In genomic region chr17:66612993-66613392, GRCh38 we compare ENCODE assay signal across 18 cellular contexts.
A peak's percentile ranks its signal among the peaks of the same experiment; 100 is the strongest.
DNase-seq lines count a peak whose midpoint lies in the region; TF ChIP-seq lines count a peak whose summit lies in the region.
"Had no signal": no experiment of that assay in that cellular context is flagged by ENCODE, and none has a peak within 500 bp of the region (broad histone marks: within the 10 kb centered on the region; RNA-seq: fewer than 3 reads in every experiment).

No MANE protein-coding gene starts in this region.

- H3K9me2 ChIP-seq in SK-N-SH (no peaks in the 10 kb centered on the region), OCI-LY7 (ENCODE audit: insufficient read depth, low read length) (no peaks in the 10 kb centered on the region)

- H3K79me2 ChIP-seq in SK-N-SH (ENCODE audit: insufficient read depth) = peaks cover 86% of the 10 kb centered on the region
- H3K79me2 ChIP-seq in OCI-LY7 (ENCODE audit: insufficient read depth, low read depth, low read length) = no peaks in the 10 kb centered on the region

- H4K20me1 ChIP-seq in SK-N-SH (ENCODE audit: insufficient read depth) (peaks cover 47% of the 10 kb centered on the region), OCI-LY7 (ENCODE audit: insufficient read depth, low read length) (no peaks in the 10 kb centered on the region)

- no peaks in the 10 kb centered on the region for H3K27me3 ChIP-seq in SK-N-SH (ENCODE audit: insufficient read depth)

- no peak overlapping the region for H3K27ac ChIP-seq in HEK293 (ENCODE audit: extremely low read depth, low read depth, low read length)
- H3K27ac ChIP-seq in SK-N-SH (ENCODE audit: low read depth in 2 of 2, low read length in 1 of 2) = peak overlapping the region in 1 of 2 experiments; percentile 18; a peak in 2 of 4 replicates
- no peak overlapping the region for H3K27ac ChIP-seq in OCI-LY7 (ENCODE audit: low read depth, low read length, poor library complexity, severe bottlenecking)
- H3K27ac ChIP-seq: GM23248 had no signal

- H3K4me3 ChIP-seq in HEK293 (ENCODE audit: low read depth, low read length) (no peak overlapping the region), SK-N-SH (ENCODE audit: low read depth in 2 of 2, low read length in 1 of 2) (no peak overlapping the region), OCI-LY7 (ENCODE audit: low read depth, low read length, poor library complexity, severe bottlenecking) (no peak overlapping the region)
- H3K4me3 ChIP-seq: GM12878, GM23248 had no signal

- DNase-seq in NCI-H82 (lab: John Stamatoyannopoulos, UW) (peak; percentile 18), NCI-H82 treated with DMSO at 0.1 percent for 48 hours (lab: John Stamatoyannopoulos, UW; ENCODE audit: unreplicated experiment) (no peak), NCI-H69 (lab: John Stamatoyannopoulos, UW) (peak; percentile 29), SK-N-SH (peak; percentile 44), NCI-H2107 (lab: John Stamatoyannopoulos, UW) (no peak), OCI-LY7 (ENCODE audit: low spot score) (no peak)
- DNase-seq: C1 segment of cervical spinal cord; Calu3; CD4-positive, alpha-beta memory T cell; COR-L47; DMS79; EL; GDM1; GM23248; H7; HCEC 1CT had no signal

- intact Hi-C loops in OCI-LY7 (cut with micrococcal nuclease; ENCODE audit: unreplicated experiment) = no loop called here

- H3F3A ChIP-seq in SK-N-SH (replicated peaks; ENCODE audit: insufficient read depth) = peaks cover 12% of the 10 kb centered on the region

- 70% methylated on average over 4 of the region's 4 CpGs for WGBS in SK-N-SH (ENCODE audit: low lambda C conversion rate)

- BruUV-seq in OCI-LY7 (replicated peaks; lab: Mats Ljungman, UMichigan) = no TSS peak

- H3K4me1 ChIP-seq in HEK293 (ENCODE audit: control insufficient read depth, insufficient read depth, low read length) (no peaks in the 10 kb centered on the region), SK-N-SH (ENCODE audit: control insufficient read depth in 1 of 2, insufficient read depth in 2 of 2, low read depth in 1 of 2, low read length in 1 of 2) (peaks cover 0 to 10% of the 10 kb centered on the region in 2 experiments; a peak in 2 of 4 replicates), OCI-LY7 (ENCODE audit: insufficient read depth, low read length, poor library complexity, severe bottlenecking) (no peaks in the 10 kb centered on the region)

- H3K9me3 ChIP-seq in HEK293 (ENCODE audit: control insufficient read depth, insufficient read depth, low read depth, low read length) (no peaks in the 10 kb centered on the region), SK-N-SH (no peaks in the 10 kb centered on the region), OCI-LY7 (ENCODE audit: low read length) (peaks cover 17% of the 10 kb centered on the region; the same call in 1 of the 2 replicates)

- peak in 1 of 2 experiments; percentile 77; a peak in 2 of 4 replicates for TF ChIP-seq EP300 in SK-N-SH (IDR thresholded peaks at IDR 0.05; ENCODE audit: borderline replicate concordance in 1 of 2, low read depth in 1 of 2, low read length in 1 of 2)

- H3K9ac ChIP-seq in SK-N-SH = no peak overlapping the region
- H3K9ac ChIP-seq: GM23248 had no signal

- CTCF ChIA-PET in HEK293 (lab: Yijun Ruan, JAX) (no interaction called here), SK-N-SH (lab: Yijun Ruan, JAX) (interaction anchor here (0.6 to 5.5 kb wide), 6 partner anchors 11 to 353 kb away, joined by 3 to 32 read pairs (median 4); no protein-coding TSS in a partner anchor), OCI-LY7 (lab: Charles Lee; ENCODE audit: unreplicated experiment) (no interaction called here)

- TF ChIP-seq CTCF in HEK293 (tag by site-specific recombination; IDR thresholded peaks at IDR 0.05) (no peak), SK-N-SH (IDR thresholded peaks at IDR 0.05) (no peak), OCI-LY7 (conservative IDR thresholded peaks at IDR 0.05; ENCODE audit: low read length) (no peak)

- no peak for TF ChIP-seq RAD21 in SK-N-SH (IDR thresholded peaks at IDR 0.05; ENCODE audit: low read length)

- POLR2A ChIA-PET in HEK293 (lab: Yijun Ruan, JAX) (no interaction called here), SK-N-SH (lab: Yijun Ruan, JAX) (interaction anchor here (0.9 kb wide), 1 partner anchor 210 kb away, joined by 4 read pairs; no protein-coding TSS in a partner anchor), OCI-LY7 (lab: Charles Lee) (interaction anchor here (1.5 kb wide), 1 partner anchor 267 kb away, joined by 5 read pairs; no protein-coding TSS in a partner anchor)

- H3K36me3 ChIP-seq in HEK293 (ENCODE audit: control insufficient read depth in 2 of 2, insufficient read depth in 1 of 2, low read length in 2 of 2) = no peaks in the 10 kb centered on the region
- H3K36me3 ChIP-seq in SK-N-SH (replicated peaks in 1 of 2; ENCODE audit: control insufficient read depth in 1 of 2, insufficient read depth in 2 of 2, low read length in 1 of 2) = peaks cover 7 to 20% of the 10 kb centered on the region in 2 experiments
- H3K36me3 ChIP-seq in OCI-LY7 (ENCODE audit: insufficient read depth, low read length) = no peaks in the 10 kb centered on the region

- H3K4me2 ChIP-seq in SK-N-SH (no peak overlapping the region), OCI-LY7 (ENCODE audit: low read length) (no peak overlapping the region)

- H2AFZ ChIP-seq in SK-N-SH (ENCODE audit: low read depth) (no peak overlapping the region), OCI-LY7 (ENCODE audit: low read length) (no peak overlapping the region)
- H2AFZ ChIP-seq: GM23248 had no signal

TF ChIP-seq in HEK293, 187 proteins besides CTCF, POLR2A, EP300 and RAD21:
- TF ChIP-seq ZSCAN16 (tag by site-specific recombination; IDR thresholded peaks at IDR 0.05) = no peak
- TF ChIP-seq ZNF121 (tag by site-specific recombination; IDR thresholded peaks at IDR 0.05) = no peak
- 0 out of 2 replicates have a peak, but pooled peaks have one; percentile 55 for TF ChIP-seq ZBTB6 (tag by site-specific recombination; IDR thresholded peaks at IDR 0.05)
TF ChIP-seq in HEK293: peak in this region for 1.

TF ChIP-seq in SK-N-SH, 30 proteins besides CTCF, POLR2A, EP300 and RAD21:
- TF ChIP-seq FOXJ3 (CRISPR knock-in tag; IDR thresholded peaks at IDR 0.05) (0 out of 2 replicates have a peak, but pooled peaks have one; percentile 22), CHD2 (IDR thresholded peaks at IDR 0.05; ENCODE audit: low read length, partially characterized antibody) (peak; percentile 57), IRF3 (IDR thresholded peaks at IDR 0.05; ENCODE audit: low read depth, low read length) (no peak), RCOR1 (IDR thresholded peaks at IDR 0.05; ENCODE audit: low read length) (peak; percentile 54; the same call in 1 of the 2 replicates), NFIC (IDR thresholded peaks at IDR 0.05; ENCODE audit: borderline replicate concordance) (no peak), NRF1 (IDR thresholded peaks at IDR 0.05; ENCODE audit: low read depth, low read length) (no peak)

Comparison
In these comparisons a context has a peak if more than half of its experiments do, and no peak if none do; other contexts are left out.
1. DNase-seq: peak in NCI-H82 (single experiment), NCI-H69 (single experiment) and SK-N-SH (single experiment); none in NCI-H82 treated with DMSO at 0.1 percent for 48 hours (single experiment), NCI-H2107 (single experiment) and OCI-LY7 (single experiment).